ENCODE assay signal across 11 cellular contexts in genomic region chr10:60192986-60193385, GRCh38.
DNase-seq lines count a peak whose midpoint lies in the region; ATAC-seq and TF ChIP-seq lines count a peak whose summit lies in the region.
"Had no signal": no experiment of that assay in that cellular context is flagged by ENCODE, and none has a peak within 500 bp of the region (broad histone marks: within the 10 kb centered on the region; RNA-seq: fewer than 3 reads in every experiment).

No MANE protein-coding gene starts in this region.

- no peaks in the 10 kb centered on the region for H3K4me1 ChIP-seq in ovary (ENCODE audit: insufficient read depth)
- H3K4me1 ChIP-seq: A549, BLaER1 had no signal

- no peaks in the 10 kb centered on the region for H3K9me3 ChIP-seq in ovary
- H3K9me3 ChIP-seq: BLaER1 had no signal

- H3K27ac ChIP-seq in ovary = no peak overlapping the region
- H3K27ac ChIP-seq: A549, BLaER1 had no signal

- no peak for TF ChIP-seq POLR2A in ovary (IDR thresholded peaks at IDR 0.05)

- ATAC-seq in HG03280 (IDR thresholded peaks at IDR 0.05; ENCODE audit: unreplicated experiment) = no peak
- ATAC-seq: A549, HCT116 had no signal

- H3K27me3 ChIP-seq in ovary = no peaks in the 10 kb centered on the region
- H3K27me3 ChIP-seq: BLaER1 had no signal

- in situ Hi-C loops in SK-MEL-5 (cut with HindIII; ENCODE audit: low pct_unique_long_range_greater_than_20kb, low sequenced_read_pairs) = no loop called here

- DNase-seq in COLO829 (ENCODE audit: low spot score) (peak; percentile 42), M059J (ENCODE audit: low read depth) (peak; percentile 4), SK-MEL-5 (ENCODE audit: low read depth, low spot score) (peak; percentile 22), cardiac septum (ENCODE audit: low spot score) (no peak), ovary (no peak)
- DNase-seq: Calu3, DMS 273 treated with DMSO at 0.1 percent for 48 hours had no signal

- no peaks in the 10 kb centered on the region for H3K36me3 ChIP-seq in ovary
- H3K36me3 ChIP-seq: BLaER1 had no signal

- intact Hi-C loops in cardiac septum (cut with DNase I) = no loop called here
- intact Hi-C loops in ovary (cut with DNase I) = no loop called here

- no peak for TF ChIP-seq EP300 in ovary (IDR thresholded peaks at IDR 0.05)

- H3K4me3 ChIP-seq in ovary = no peak overlapping the region
- H3K4me3 ChIP-seq: A549, BLaER1 had no signal

- TF ChIP-seq CTCF in ovary (IDR thresholded peaks at IDR 0.05) = no peak

- 92 to 94% (median 92%) methylated on average over 1 of the region's 1 CpG for WGBS in ovary, 3 donors

Comparison
In these comparisons a context has a peak if more than half of its experiments do, and no peak if none do; other contexts are left out.
1. DNase-seq: peak in COLO829 (single experiment), M059J (single experiment) and SK-MEL-5 (single experiment); none in cardiac septum (single experiment) and ovary (0 of 5).